In the genomic region with DNA sequence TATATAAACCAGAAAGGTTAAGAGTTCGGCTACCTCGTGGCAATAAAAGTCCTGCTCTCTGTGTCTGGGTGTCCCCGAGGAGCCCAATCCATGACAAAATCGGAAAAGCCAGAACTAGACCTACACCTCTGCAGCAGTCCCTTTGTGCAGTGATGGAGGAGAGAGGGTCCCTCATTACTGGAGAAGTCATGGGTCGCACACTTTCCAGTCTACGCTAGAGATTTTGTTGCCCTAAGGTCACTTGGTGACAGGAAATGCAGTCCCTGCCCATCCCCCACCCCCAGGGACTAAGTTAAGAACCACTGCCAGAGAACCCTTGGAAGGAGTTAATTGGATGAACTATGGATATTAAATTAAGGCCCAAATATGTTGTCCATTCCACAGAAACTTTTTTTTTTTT, we compare ENCODE assay signal across 12 cellular contexts.
A peak's percentile ranks its signal among the peaks of the same experiment; 100 is the strongest.
DNase-seq lines count a peak whose midpoint lies in the region; ATAC-seq, FAIRE-seq and TF ChIP-seq lines count a peak whose summit lies in the region.
"Had no signal": no experiment of that assay in that cellular context is flagged by ENCODE, and none has a peak within 500 bp of the region (broad histone marks: within the 10 kb centered on the region; RNA-seq: fewer than 3 reads in every experiment).

No MANE protein-coding gene starts in this region.

- peak overlapping the region; percentile 80 for H2AFZ ChIP-seq in osteoblast (ENCODE audit: low read length)

- intact Hi-C loops in left ventricle myocardium inferior (cut with micrococcal nuclease): no loop called here

- no peak for TF ChIP-seq RAD21 in A549 (conservative IDR thresholded peaks at IDR 0.05 in 1 of 2, IDR thresholded peaks at IDR 0.05 in 1 of 2)

- H3K36me3 ChIP-seq in SK-N-MC (ENCODE audit: insufficient read depth, low read length): peaks cover 3% of the 10 kb centered on the region; the same call in 1 of the 2 replicates
- H3K36me3 ChIP-seq in left ventricle myocardium inferior: no peaks in the 10 kb centered on the region
- H3K36me3 ChIP-seq in osteoblast (ENCODE audit: insufficient read depth, low read length): no peaks in the 10 kb centered on the region

- no peak for TF ChIP-seq POLR2A in A549 (IDR thresholded peaks at IDR 0.05; ENCODE audit: low read length)

- CTCF ChIA-PET in A549 (lab: Yijun Ruan, JAX): no interaction called here

- H3K79me2 ChIP-seq in osteoblast (ENCODE audit: insufficient read depth, low read length): no peaks in the 10 kb centered on the region

- H3K4me2 ChIP-seq in A549 (peak overlapping the region; percentile 67; the same call in 2 of the 3 replicates), osteoblast (ENCODE audit: insufficient read depth, low read length) (peak overlapping the region; percentile 44)

- H3K9ac ChIP-seq in SK-N-MC (ENCODE audit: insufficient read length): no peak overlapping the region

- WGBS in A549 (ENCODE audit: missing lambda C conversion rate): 88% methylated on average over 6 of the region's 6 CpGs

- ATAC-seq in A549 (no peak), HG03521 (IDR thresholded peaks at IDR 0.05; ENCODE audit: unreplicated experiment) (no peak)

- H3K27me3 ChIP-seq in left ventricle myocardium inferior (ENCODE audit: low read depth): no peaks in the 10 kb centered on the region
- H3K27me3 ChIP-seq in osteoblast (ENCODE audit: insufficient read depth, low read length): no peaks in the 10 kb centered on the region

- H3K9me3 ChIP-seq in A549 (0 out of 3 replicates have a peak, but pooled peaks cover 9% of the 10 kb centered on the region), SK-N-MC (ENCODE audit: low read depth, low read length) (peaks cover 17% of the 10 kb centered on the region; the same call in 1 of the 2 replicates), left ventricle myocardium inferior (replicated peaks) (peaks cover 16% of the 10 kb centered on the region), osteoblast (ENCODE audit: low read depth, low read length) (peaks cover 6% of the 10 kb centered on the region)

- H3K4me3 ChIP-seq in A549 (no peak overlapping the region), SK-N-MC (peak overlapping the region; percentile 70), left ventricle myocardium inferior (peak overlapping the region; percentile 47), osteoblast (ENCODE audit: insufficient read depth, low read length) (no peak overlapping the region)

- no peak for TF ChIP-seq EP300 in A549 (IDR thresholded peaks at IDR 0.05)

- POLR2A ChIA-PET in A549 (lab: Yijun Ruan, JAX): interaction anchor here (1.9 kb wide), 1 partner anchor 104 kb away, joined by 7 read pairs; a partner anchor contains a TSS

- peak overlapping the region; percentile 53 to 80; a peak in 4 of 6 replicates for H3K27ac ChIP-seq in A549
- peak overlapping the region; percentile 97 for H3K27ac ChIP-seq in SK-N-MC
- H3K27ac ChIP-seq in left ventricle myocardium inferior (replicated peaks): peak overlapping the region; percentile 91
- H3K27ac ChIP-seq in osteoblast (ENCODE audit: low read depth, low read length): peak overlapping the region; percentile 90

- H4K20me1 ChIP-seq in osteoblast (ENCODE audit: insufficient read depth, low read length): no peaks in the 10 kb centered on the region

- FAIRE-seq in A549 (lab: Jason Lieb, UNC): no peak
- FAIRE-seq: islet of Langerhans had no signal

- TF ChIP-seq CTCF in A549 (IDR thresholded peaks at IDR 0.05) (no peak), left ventricle myocardium inferior (IDR thresholded peaks at IDR 0.05; ENCODE audit: borderline replicate concordance) (no peak), osteoblast (IDR thresholded peaks at IDR 0.05; ENCODE audit: extremely low read depth, low read depth, low read length) (no peak)

- H3K4me1 ChIP-seq in A549 (peaks cover 23% of the 10 kb centered on the region), left ventricle myocardium inferior (peaks cover 47% of the 10 kb centered on the region), osteoblast (ENCODE audit: insufficient read depth, low read length) (peaks cover 40% of the 10 kb centered on the region)

- DNase-seq in A549 (ENCODE audit: low read depth in 1 of 2, low spot score in 1 of 2): no peak
- no peak for DNase-seq in SK-N-MC (ENCODE audit: low read depth, low spot score)
- DNase-seq in left ventricle myocardium inferior: peak; percentile 30
- no peak for DNase-seq in osteoblast (ENCODE audit: insufficient read length, low spot score, missing footprints)
- DNase-seq in NCI-H1105 (lab: John Stamatoyannopoulos, UW): no peak
- no peak for DNase-seq in HK-2 (ENCODE audit: unreplicated experiment)
- DNase-seq in DMS114 treated with DMSO at 0.1 percent for 48 hours (lab: John Stamatoyannopoulos, UW; ENCODE audit: unreplicated experiment): no peak
- DNase-seq: NCI-H524; stimulated activated CD4-positive, alpha-beta T cell treated with anti-CD3 and anti-CD28 coated beads, Interleukin-2, amount 100 ng/mL, for 24 hours; T-helper 1 cell had no signal

TF ChIP-seq in A549, 52 proteins besides CTCF, POLR2A, EP300 and RAD21:
- TF ChIP-seq, protein P1, sequence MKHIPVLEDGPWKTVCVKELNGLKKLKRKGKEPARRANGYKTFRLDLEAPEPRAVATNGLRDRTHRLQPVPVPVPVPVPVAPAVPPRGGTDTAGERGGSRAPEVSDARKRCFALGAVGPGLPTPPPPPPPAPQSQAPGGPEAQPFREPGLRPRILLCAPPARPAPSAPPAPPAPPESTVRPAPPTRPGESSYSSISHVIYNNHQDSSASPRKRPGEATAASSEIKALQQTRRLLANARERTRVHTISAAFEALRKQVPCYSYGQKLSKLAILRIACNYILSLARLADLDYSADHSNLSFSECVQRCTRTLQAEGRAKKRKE (CRISPR knock-in tag; IDR thresholded peaks at IDR 0.05; ENCODE audit: low read depth): no peak
- no peak for TF ChIP-seq BHLHE40 (IDR thresholded peaks at IDR 0.05; ENCODE audit: low read depth, low read length)
- TF ChIP-seq, protein P2, sequence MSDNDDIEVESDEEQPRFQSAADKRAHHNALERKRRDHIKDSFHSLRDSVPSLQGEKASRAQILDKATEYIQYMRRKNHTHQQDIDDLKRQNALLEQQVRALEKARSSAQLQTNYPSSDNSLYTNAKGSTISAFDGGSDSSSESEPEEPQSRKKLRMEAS (IDR thresholded peaks at IDR 0.05): no peak
- TF ChIP-seq RFX5 (IDR thresholded peaks at IDR 0.05): no peak
- no peak for TF ChIP-seq TP53 (CRISPR knock-in tag; IDR thresholded peaks at IDR 0.05)
- TF ChIP-seq CHD2 (IDR thresholded peaks at IDR 0.05; ENCODE audit: low read length, partially characterized antibody): no peak
- TF ChIP-seq POLR2AphosphoS2 (conservative IDR thresholded peaks at IDR 0.05; ENCODE audit: low read length): no peak
- no peak for TF ChIP-seq FOXS1 (CRISPR knock-in tag; IDR thresholded peaks at IDR 0.05)
- no peak for TF ChIP-seq KDM5A (IDR thresholded peaks at IDR 0.05)
- TF ChIP-seq HOXA7 (CRISPR knock-in tag; IDR thresholded peaks at IDR 0.05): no peak
- no peak for TF ChIP-seq KDM1A (IDR thresholded peaks at IDR 0.05; ENCODE audit: low read depth)
- no peak for TF ChIP-seq RCOR1 (IDR thresholded peaks at IDR 0.05; ENCODE audit: low read depth, low read length)
- TF ChIP-seq ZSCAN20 (CRISPR knock-in tag; IDR thresholded peaks at IDR 0.05): no peak
- no peak for TF ChIP-seq MYC (IDR thresholded peaks at IDR 0.05; ENCODE audit: borderline replicate concordance, low read length)
- TF ChIP-seq CHD4 (IDR thresholded peaks at IDR 0.05; ENCODE audit: borderline replicate concordance): no peak
- no peak for TF ChIP-seq FOSB (CRISPR knock-in tag; IDR thresholded peaks at IDR 0.05)
- TF ChIP-seq, protein P3, sequence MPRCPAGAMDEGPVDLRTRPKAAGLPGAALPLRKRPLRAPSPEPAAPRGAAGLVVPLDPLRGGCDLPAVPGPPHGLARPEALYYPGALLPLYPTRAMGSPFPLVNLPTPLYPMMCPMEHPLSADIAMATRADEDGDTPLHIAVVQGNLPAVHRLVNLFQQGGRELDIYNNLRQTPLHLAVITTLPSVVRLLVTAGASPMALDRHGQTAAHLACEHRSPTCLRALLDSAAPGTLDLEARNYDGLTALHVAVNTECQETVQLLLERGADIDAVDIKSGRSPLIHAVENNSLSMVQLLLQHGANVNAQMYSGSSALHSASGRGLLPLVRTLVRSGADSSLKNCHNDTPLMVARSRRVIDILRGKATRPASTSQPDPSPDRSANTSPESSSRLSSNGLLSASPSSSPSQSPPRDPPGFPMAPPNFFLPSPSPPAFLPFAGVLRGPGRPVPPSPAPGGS (IDR thresholded peaks at IDR 0.05): no peak

Comparison
In these comparisons a context has a peak if more than half of its experiments do, and no peak if none do; other contexts are left out.
1. H3K4me3 ChIP-seq: peak in SK-N-MC (single experiment) and left ventricle myocardium inferior (single experiment); none in A549 (single experiment) and osteoblast (single experiment).
2. Peak in every context shown above with its lines, with median percentiles within 50 percentile points of each other: H3K27ac ChIP-seq.